8 cellular contexts compared by ENCODE assay signal in genomic region chr3:113275876-113276580, GRCh38.
DNase-seq lines count a peak whose midpoint lies in the region; ATAC-seq and TF ChIP-seq lines count a peak whose summit lies in the region.

No MANE protein-coding gene starts in this region.

- H4K8ac ChIP-seq in IMR-90 (ENCODE audit: low read depth in 2 of 2, low read length in 2 of 2) (peak overlapping the region; percentile 46 to 59; a peak in 3 of 4 replicates), trophoblast cell (ENCODE audit: low read depth, low read length) (no peak overlapping the region)

- no peak for TF ChIP-seq POLR2A in IMR-90 (IDR thresholded peaks at IDR 0.05; ENCODE audit: low read depth, low read length)

- 0 out of 2 replicates have a peak, but pooled peaks cover 2% of the 10 kb centered on the region for H3K9me1 ChIP-seq in IMR-90 (ENCODE audit: insufficient read depth, low read length)

- H3K79me2 ChIP-seq in trophoblast cell (ENCODE audit: control insufficient read depth, insufficient read depth, low read length, poor library complexity), result no peaks in the 10 kb centered on the region

- H2BK120ac ChIP-seq in IMR-90 (ENCODE audit: low read depth, low read length) (peak overlapping the region; percentile 50), trophoblast cell (ENCODE audit: insufficient read depth, low read length, poor library complexity) (no peak overlapping the region)

- TF ChIP-seq CTCF in IMR-90 (conservative IDR thresholded peaks at IDR 0.05; ENCODE audit: low read depth, low read length) (no peak), Caco-2 (IDR thresholded peaks at IDR 0.05; ENCODE audit: insufficient read depth in 1 of 2, low read depth in 1 of 2, low read length in 1 of 2, severe bottlenecking in 1 of 2, unreplicated experiment in 1 of 2) (no peak)

- peak overlapping the region; percentile 40 for H2AK5ac ChIP-seq in IMR-90 (ENCODE audit: low read depth, low read length)
- no peak overlapping the region for H2AK5ac ChIP-seq in trophoblast cell (ENCODE audit: low read length)

- no peak overlapping the region for H2BK5ac ChIP-seq in IMR-90 (ENCODE audit: low read depth, low read length, poor library complexity, severe bottlenecking)
- no peak overlapping the region for H2BK5ac ChIP-seq in trophoblast cell (ENCODE audit: low read depth, low read length, poor library complexity)

- intact Hi-C loops in IMR-90 (cut with micrococcal nuclease), result no loop called here
- intact Hi-C loops in Caco-2 (cut with micrococcal nuclease; ENCODE audit: unreplicated experiment), result no loop called here

- no peaks in the 10 kb centered on the region; the same call in 1 of the 2 replicates for H3K27me3 ChIP-seq in IMR-90 (ENCODE audit: control insufficient read depth, insufficient read depth, low read length)
- no peaks in the 10 kb centered on the region for H3K27me3 ChIP-seq in trophoblast cell (ENCODE audit: insufficient read depth, low read length)
- no peaks in the 10 kb centered on the region for H3K27me3 ChIP-seq in Caco-2 (replicated peaks; ENCODE audit: control insufficient read depth, insufficient read depth, low read length)

- H3K14ac ChIP-seq in IMR-90 (replicated peaks; ENCODE audit: low read depth, low read length) (peak overlapping the region; percentile 29), trophoblast cell (ENCODE audit: low read length) (no peak overlapping the region)

- DNase-seq in GM03348 (ENCODE audit: low spot score), result peak; percentile 73
- DNase-seq in IMR-90, result peak; percentile 41
- DNase-seq in UCSD-AML1 (lab: John Stamatoyannopoulos, UW; ENCODE audit: unreplicated experiment), result peak; percentile 34
- peak; percentile 55 for DNase-seq in globus pallidus (ENCODE audit: low spot score)
- peak; percentile 6 to 25 for DNase-seq in trophoblast cell
- no peak for DNase-seq in occipital lobe (lab: John Stamatoyannopoulos, UW)
- DNase-seq in Caco-2, result no peak

- peak overlapping the region; percentile 36; the same call in 1 of the 2 replicates for H2BK20ac ChIP-seq in IMR-90 (ENCODE audit: low read depth, low read length)

- H3K4me2 ChIP-seq in IMR-90 (ENCODE audit: low read depth, low read length) (peak overlapping the region; percentile 87), trophoblast cell (ENCODE audit: low read length) (no peak overlapping the region)

- H3K18ac ChIP-seq in IMR-90 (ENCODE audit: low read depth, low read length) (peak overlapping the region; percentile 72), trophoblast cell (ENCODE audit: low read length) (no peak overlapping the region)

- H2AFZ ChIP-seq in IMR-90 (replicated peaks; ENCODE audit: low read length, poor library complexity), result peak overlapping the region; percentile 75
- no peak overlapping the region for H2AFZ ChIP-seq in trophoblast cell (ENCODE audit: insufficient read depth, low read length, poor library complexity)

- H2BK12ac ChIP-seq in trophoblast cell (ENCODE audit: low read length), result no peak overlapping the region

- H3K36me3 ChIP-seq in IMR-90 (ENCODE audit: control insufficient read depth, insufficient read depth, low read length), result peaks cover 62% of the 10 kb centered on the region
- H3K36me3 ChIP-seq in trophoblast cell (ENCODE audit: control insufficient read depth in 1 of 2, insufficient read depth in 2 of 2, low read length in 2 of 2), result peaks cover 68 to 87% of the 10 kb centered on the region in 2 experiments
- H3K36me3 ChIP-seq in Caco-2 (ENCODE audit: control insufficient read depth, insufficient read depth, low read length), result no peaks in the 10 kb centered on the region

- in situ Hi-C loops in IMR-90 (cut with MboI; ENCODE audit: low sequenced_read_pairs), result loop anchor here (25.0 kb wide), 1 partner anchor 639 kb away; the partner anchor contains the start of gene CCDC80

- H4K91ac ChIP-seq in IMR-90 (ENCODE audit: insufficient read depth, low read depth, low read length) (peak overlapping the region; percentile 61; the same call in 1 of the 2 replicates), trophoblast cell (ENCODE audit: low read depth, low read length) (no peak overlapping the region)

- H3K4me3 Mint-ChIP-seq in Caco-2 (ENCODE audit: unreplicated experiment), result no peak overlapping the region

- H3K23ac ChIP-seq in IMR-90 (ENCODE audit: low read depth, low read length), result 0 out of 2 replicates have a peak overlapping the region, but pooled peaks have one; percentile 4
- no peak overlapping the region for H3K23ac ChIP-seq in trophoblast cell (ENCODE audit: low read length)

- CTCF ChIA-PET in IMR-90 (lab: Yijun Ruan, JAX) (interaction anchor here (2.0 kb wide), 1 partner anchor 12 kb away, joined by 5 read pairs; no protein-coding TSS in a partner anchor), Caco-2 (lab: Charles Lee) (interaction anchor here (1.0 kb wide), 1 partner anchor 12 kb away, joined by 3 read pairs; no protein-coding TSS in a partner anchor)

- ATAC-seq in GM21576 (IDR thresholded peaks at IDR 0.05; ENCODE audit: unreplicated experiment), result peak; percentile 75
- ATAC-seq in IMR-90 (ENCODE audit: low read depth), result peak; percentile 79

- no peaks in the 10 kb centered on the region for H3K9me3 ChIP-seq in IMR-90 (ENCODE audit: control insufficient read depth, insufficient read depth, low read length)
- H3K9me3 ChIP-seq in trophoblast cell (ENCODE audit: insufficient read depth, low read depth, low read length), result peaks cover 2% of the 10 kb centered on the region
- H3K9me3 ChIP-seq in Caco-2, result no peaks in the 10 kb centered on the region

- POLR2A ChIA-PET in IMR-90 (lab: Charles Lee; ENCODE audit: unreplicated experiment) (no interaction called here), Caco-2 (lab: Charles Lee) (no interaction called here)

- no peaks in the 10 kb centered on the region for H4K20me1 ChIP-seq in IMR-90 (ENCODE audit: insufficient read depth, low read length)

- H3K4ac ChIP-seq in IMR-90 (ENCODE audit: low read depth, low read length) (peak overlapping the region; percentile 68), trophoblast cell (ENCODE audit: low read depth, low read length) (no peak overlapping the region)

- H2AK9ac ChIP-seq in IMR-90 (replicated peaks; ENCODE audit: low read depth, low read length, poor library complexity), result no peak overlapping the region

- H3K27me3 Mint-ChIP-seq in Caco-2 (ENCODE audit: insufficient read depth, unreplicated experiment), result no peaks in the 10 kb centered on the region

- peak overlapping the region; percentile 48 for H3K9ac ChIP-seq in IMR-90 (ENCODE audit: low read depth, low read length)
- H3K9ac ChIP-seq in trophoblast cell (ENCODE audit: low read length), result no peak overlapping the region

- H3K36me3 Mint-ChIP-seq in Caco-2 (ENCODE audit: insufficient read depth, unreplicated experiment), result no peaks in the 10 kb centered on the region

- no peak overlapping the region for H3K27ac Mint-ChIP-seq in Caco-2 (ENCODE audit: unreplicated experiment)

- no peak overlapping the region for H4K12ac ChIP-seq in trophoblast cell (ENCODE audit: low read depth, low read length)

- peaks cover 11% of the 10 kb centered on the region; the same call in 1 of the 2 replicates for H3K4me1 ChIP-seq in IMR-90 (ENCODE audit: control insufficient read depth, insufficient read depth, low read length)
- H3K4me1 ChIP-seq in trophoblast cell (ENCODE audit: control insufficient read depth in 1 of 2, insufficient read depth in 2 of 2, low read length in 2 of 2), result no peaks in the 10 kb centered on the region
- H3K4me1 ChIP-seq in Caco-2, result no peaks in the 10 kb centered on the region; the same call in 1 of the 2 replicates

- 0 out of 2 replicates have a peak overlapping the region, but pooled peaks have one; percentile 18 for H3K56ac ChIP-seq in IMR-90 (ENCODE audit: extremely low read depth, insufficient read depth, low read length)

- H3K4me3 ChIP-seq in IMR-90 (ENCODE audit: insufficient read depth, low read depth, low read length) (peak overlapping the region; percentile 13; the same call in 1 of the 2 replicates), trophoblast cell (ENCODE audit: low read depth, low read length) (no peak overlapping the region), Caco-2 (ENCODE audit: low read depth, low read length) (no peak overlapping the region)

- H3K27ac ChIP-seq in IMR-90 (ENCODE audit: insufficient read depth, low read length) (peak overlapping the region; percentile 52; the same call in 1 of the 2 replicates), trophoblast cell (ENCODE audit: low read depth, low read length) (no peak overlapping the region)

- TF ChIP-seq RAD21 in IMR-90 (IDR thresholded peaks at IDR 0.05; ENCODE audit: low read length), result no peak

- H4K5ac ChIP-seq in IMR-90 (ENCODE audit: low read depth, low read length), result peak overlapping the region; percentile 66

- WGBS in IMR-90 (ENCODE audit: extremely low coverage in 2 of 2, insufficient read length in 1 of 2), 2 experiments, result no CpG with 5 or more reads among the region's 14 CpGs
- no CpG with 5 or more reads among the region's 14 CpGs for WGBS in trophoblast cell (ENCODE audit: extremely low coverage, insufficient coverage, insufficient read length)

- H3K79me1 ChIP-seq in IMR-90 (ENCODE audit: low read depth in 1 of 2, low read length in 2 of 2) (no peaks in the 10 kb centered on the region), trophoblast cell (ENCODE audit: low read length) (no peaks in the 10 kb centered on the region)

- BruUV-seq in IMR-90 (replicated peaks; lab: Mats Ljungman, UMichigan), result no TSS peak
- BruUV-seq in Caco-2 (replicated peaks; lab: Mats Ljungman, UMichigan), result no TSS peak

- no peaks in the 10 kb centered on the region for H3K4me1 Mint-ChIP-seq in Caco-2 (ENCODE audit: low read depth, unreplicated experiment)

- H3K9me3 Mint-ChIP-seq in Caco-2 (ENCODE audit: unreplicated experiment), result no peaks in the 10 kb centered on the region

- dilution Hi-C loops in IMR-90 (cut with HindIII; ENCODE audit: low sequenced_read_pairs, unreplicated experiment), result no loop called here

- H2BK15ac ChIP-seq in IMR-90 (ENCODE audit: low read depth, low read length), result peak overlapping the region; percentile 25; the same call in 1 of the 3 replicates

TF ChIP-seq in IMR-90, 13 proteins besides CTCF, POLR2A, EP300 and RAD21 (continues in another document):
- TF ChIP-seq USF2 (IDR thresholded peaks at IDR 0.05; ENCODE audit: low read depth, low read length) (no peak), MAFK (IDR thresholded peaks at IDR 0.05; ENCODE audit: low read depth, low read length) (no peak), BHLHE40 (IDR thresholded peaks at IDR 0.05; ENCODE audit: low read depth, low read length) (no peak), MAZ (IDR thresholded peaks at IDR 0.05; ENCODE audit: borderline replicate concordance, low read depth, low read length) (no peak), RFX5 (IDR thresholded peaks at IDR 0.05; ENCODE audit: low read depth, low read length) (no peak), CHD1 (IDR thresholded peaks at IDR 0.05; ENCODE audit: low read depth, low read length) (no peak), SMC3 (IDR thresholded peaks at IDR 0.05; ENCODE audit: low read depth, low read length) (no peak)

Comparison
In these comparisons a context has a peak if more than half of its experiments do, and no peak if none do; other contexts are left out.
1. DNase-seq: peak in GM03348 (single experiment), IMR-90 (single experiment), UCSD-AML1 (single experiment), globus pallidus (single experiment) and trophoblast cell (2 of 2); none in occipital lobe (single experiment) and Caco-2 (0 of 2).